In the genomic region with DNA sequence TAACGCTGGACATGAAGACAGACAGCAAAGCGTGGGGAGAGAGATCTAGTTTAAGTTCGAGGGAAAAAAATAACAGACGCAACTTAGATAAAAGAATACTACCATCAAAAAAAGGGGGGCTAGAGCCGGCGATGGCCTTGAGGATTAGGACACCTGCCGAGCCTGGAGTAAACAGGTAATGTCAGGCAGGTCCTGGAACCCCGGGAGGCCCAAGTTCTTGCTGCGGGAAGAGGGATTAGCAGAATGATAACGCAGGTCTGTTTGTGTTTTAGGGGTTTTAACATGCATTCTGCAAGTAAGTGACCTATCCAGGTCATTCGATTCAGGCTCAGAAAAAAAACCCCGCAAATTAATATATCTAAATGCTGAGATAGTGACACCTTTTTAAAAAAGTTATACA, we compare ENCODE assay signal across 8 cellular contexts. TPM values are rescaled to one million over a fixed set of nuclear protein-coding genes. Genes with fewer than 3 reads are reported as not detected.
DNase-seq lines count a peak whose midpoint lies in the region; ATAC-seq and TF ChIP-seq lines count a peak whose summit lies in the region.

No MANE protein-coding gene starts in this region.

- H3K27me3 ChIP-seq in aorta (ENCODE audit: control insufficient read depth in 1 of 2, insufficient read depth in 2 of 2, low read length in 1 of 2), result no peaks in the 10 kb centered on the region

- DNase-seq in NCI-H1417 (lab: John Stamatoyannopoulos, UW) (peak; percentile 34 to 72 (median 59)), NCI-H1417 treated with DMSO at 0.1 percent for 48 hours (lab: John Stamatoyannopoulos, UW) (no peak), NCI-H146 treated with DMSO at 0.1 percent for 48 hours (lab: John Stamatoyannopoulos, UW; ENCODE audit: unreplicated experiment) (peak; percentile 12), caudate nucleus (lab: John Stamatoyannopoulos, UW) (peak in 18 of 61 donors; percentile 1 to 50 (median 18)), mucosa of descending colon (peak; percentile 20 to 43 (median 27)), aorta (peak in 1 of 2 donors; percentile 48), NK-92 (lab: John Stamatoyannopoulos, UW; ENCODE audit: unreplicated experiment) (no peak)

- peaks cover 8% of the 10 kb centered on the region for H3K4me1 ChIP-seq in mucosa of descending colon (ENCODE audit: low read depth)
- H3K4me1 ChIP-seq in aorta (ENCODE audit: control insufficient read depth in 1 of 2, insufficient read depth in 2 of 2, low read length in 2 of 2), result no peaks in the 10 kb centered on the region

- 2 to 3% methylated on average over 12 of the region's 12 CpGs for WGBS in aorta, 2 donors

- H3K4me3 ChIP-seq in mucosa of descending colon (peak overlapping the region; percentile 71), aorta (ENCODE audit: low read length in 2 of 2) (peak overlapping the region; percentile 72 to 81)

- TF ChIP-seq CTCF in mucosa of descending colon (IDR thresholded peaks at IDR 0.05), result no peak

- ATAC-seq in mucosa of descending colon, result no peak
- ATAC-seq in aorta (ENCODE audit: low FRiP score), result no peak
- ATAC-seq in HG03097 (IDR thresholded peaks at IDR 0.05; ENCODE audit: low FRiP score, unreplicated experiment), result no peak

- H3K9me3 ChIP-seq in mucosa of descending colon (no peaks in the 10 kb centered on the region), aorta (ENCODE audit: control insufficient read depth, low read length) (no peaks in the 10 kb centered on the region)

- H3K27ac ChIP-seq in caudate nucleus (ENCODE audit: low read depth, low read length) (peak overlapping the region; percentile 86), aorta (ENCODE audit: low read depth in 1 of 2, low read length in 2 of 2) (no peak overlapping the region)

- no peaks in the 10 kb centered on the region for H3K36me3 ChIP-seq in mucosa of descending colon (ENCODE audit: low read depth)
- H3K36me3 ChIP-seq in aorta (ENCODE audit: control insufficient read depth in 1 of 2, insufficient read depth in 2 of 2, low read length in 1 of 2), result no peaks in the 10 kb centered on the region

- intact Hi-C loops in mucosa of descending colon (cut with DNase I, micrococcal nuclease), result no loop called here
- intact Hi-C loops in aorta (cut with DNase I), result no loop called here

RNA-seq across cellular contexts. Expression of gene TMEM170B, which starts 0.8 kb away (rescaled TPM):
- 1 to 10 TPM in 2 of 3 donors, under 1 TPM in 1; 0.98 to 9.0 (median 2.0) TPM for total RNA-seq in mucosa of descending colon
- total RNA-seq in aorta, result 1 to 10 TPM; 6.2 to 7.3 TPM
- 1 to 10 TPM; 1.5 to 2.0 TPM for polyA plus RNA-seq in aorta

Comparison
In these comparisons a context has a peak if more than half of its experiments do, and no peak if none do; other contexts are left out.
1. DNase-seq: peak in NCI-H1417 (3 of 3), NCI-H146 treated with DMSO at 0.1 percent for 48 hours (single experiment) and mucosa of descending colon (3 of 3); none in NCI-H1417 treated with DMSO at 0.1 percent for 48 hours (single experiment) and NK-92 (single experiment).